8 cellular contexts compared by ENCODE assay signal in genomic region chr2:20050712-20051517, GRCh38. TPM values are rescaled to one million over a fixed set of nuclear protein-coding genes. Genes with fewer than 3 reads are reported as not detected.
DNase-seq lines count a peak whose midpoint lies in the region; ATAC-seq, FAIRE-seq and TF ChIP-seq lines count a peak whose summit lies in the region.

No MANE protein-coding gene starts in this region.

- peak; percentile 19 for TF ChIP-seq CTCF in bronchial epithelial cell (IDR thresholded peaks at IDR 0.05; ENCODE audit: insufficient read depth, low read length, severe bottlenecking)

- peak overlapping the region; percentile 87 for H3K4me3 ChIP-seq in bronchial epithelial cell (ENCODE audit: low read depth, low read length)
- H3K4me3 ChIP-seq in skeletal muscle cell (ENCODE audit: low read depth, low read length): peak overlapping the region; percentile 80

- no peaks in the 10 kb centered on the region for H3K36me3 ChIP-seq in bronchial epithelial cell (ENCODE audit: control insufficient read depth, insufficient read depth, low read length)

- no peaks in the 10 kb centered on the region for H3K27me3 ChIP-seq in bronchial epithelial cell (ENCODE audit: control insufficient read depth, insufficient read depth, low read length)

- ATAC-seq in GM21367 (IDR thresholded peaks at IDR 0.05; ENCODE audit: unreplicated experiment): peak; percentile 17

- DNase-seq in EL (peak; percentile 75), HK-2 (ENCODE audit: unreplicated experiment) (peak; percentile 33), SHP77 (lab: John Stamatoyannopoulos, UW) (peak; percentile 17 to 65), bronchial epithelial cell (ENCODE audit: low read depth) (peak; percentile 43), iPS-NIHi11 (ENCODE audit: low spot score) (peak; percentile 49), skeletal muscle cell (ENCODE audit: low read depth) (no peak), COLO829 (ENCODE audit: low spot score) (no peak)

- no peak for FAIRE-seq in bronchial epithelial cell (lab: Jason Lieb, UNC)

RNA-seq across cellular contexts. Expression of gene LAPTM4A, which starts 0.5 kb away (rescaled TPM):
- total RNA-seq in bronchial epithelial cell: 60.0 and 63.1 TPM in 2 replicates

RNA-seq across cellular contexts. Expression of gene MATN3, which starts 38.4 kb away (rescaled TPM):
- total RNA-seq in bronchial epithelial cell: 0.26 and 1.0 TPM in 2 replicates

Comparison
In these comparisons a context has a peak if more than half of its experiments do, and no peak if none do; other contexts are left out.
1. DNase-seq: peak in EL (single experiment), HK-2 (single experiment), SHP77 (2 of 2), bronchial epithelial cell (single experiment) and iPS-NIHi11 (single experiment); none in skeletal muscle cell (single experiment) and COLO829 (single experiment).